In the genomic region with DNA sequence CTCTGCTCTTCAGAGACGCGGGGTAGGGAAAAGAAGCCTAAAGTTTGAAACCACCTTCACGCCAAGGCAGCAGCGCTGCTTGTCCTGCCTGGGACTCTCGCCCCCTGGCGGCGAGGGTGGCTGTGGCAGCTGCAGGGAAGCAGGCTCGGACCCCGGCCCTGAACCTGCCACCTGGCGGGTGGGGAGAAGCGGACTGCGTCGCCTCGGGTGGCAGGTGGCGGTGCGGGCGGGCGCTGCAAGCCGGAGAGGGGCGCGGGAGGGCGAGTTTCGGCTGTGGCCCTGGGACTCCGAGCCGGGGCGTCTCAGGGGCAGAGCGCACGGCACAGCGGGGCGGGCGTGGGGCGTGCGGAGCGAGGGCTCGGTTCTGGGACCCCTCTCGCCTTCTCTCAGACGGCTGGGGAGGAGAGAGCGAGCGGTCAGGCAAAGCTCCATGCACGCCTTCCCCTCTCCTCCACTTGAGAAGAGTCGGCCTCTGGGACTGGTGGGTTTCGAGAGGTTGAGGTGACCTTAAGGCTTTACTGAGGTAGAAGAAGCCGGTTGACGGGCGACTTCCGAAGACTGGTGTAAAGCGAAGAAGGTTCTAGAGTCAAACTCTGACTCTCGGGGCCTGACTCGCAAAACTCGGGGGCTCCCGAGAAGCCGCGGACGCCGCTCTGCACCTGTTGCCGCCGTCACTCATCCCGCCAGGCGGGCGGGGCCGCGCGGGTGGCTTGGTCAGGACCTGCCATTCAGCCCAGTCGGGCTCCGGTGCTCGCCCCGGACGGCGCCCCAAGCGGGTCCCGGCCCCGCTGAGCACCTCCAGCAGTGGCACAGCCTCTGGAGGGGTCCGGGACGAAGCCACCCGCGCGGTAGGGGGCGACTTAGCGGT, we compare ENCODE assay signal across 8 cellular contexts. TPM values are rescaled to one million over a fixed set of nuclear protein-coding genes. Genes with fewer than 3 reads are reported as not detected.
A peak's percentile ranks its signal among the peaks of the same experiment; 100 is the strongest.
DNase-seq lines count a peak whose midpoint lies in the region; ATAC-seq, FAIRE-seq and TF ChIP-seq lines count a peak whose summit lies in the region.

No MANE protein-coding gene starts in this region.

- H3K4me1 ChIP-seq in pancreas, result no peaks in the 10 kb centered on the region
- no peaks in the 10 kb centered on the region for H3K4me1 ChIP-seq in PC-9 (replicated peaks; ENCODE audit: insufficient read depth)

- no peaks in the 10 kb centered on the region for H3K79me2 ChIP-seq in PC-9 (ENCODE audit: low read depth)

- H3K4me2 ChIP-seq in PC-9, result no peak overlapping the region

- H3K9me3 ChIP-seq in pancreas (no peaks in the 10 kb centered on the region), PC-9 (ENCODE audit: insufficient read depth, low read depth) (no peaks in the 10 kb centered on the region)

- no peaks in the 10 kb centered on the region for H3K9me2 ChIP-seq in PC-9 (ENCODE audit: insufficient read depth)

- intact Hi-C loops in pancreas (cut with DNase I) (no loop called here), PC-9 (cut with micrococcal nuclease; ENCODE audit: unreplicated experiment) (no loop called here)

- BruUV-seq in PC-9 (replicated peaks; lab: Mats Ljungman, UMichigan), result no TSS peak

- peak; percentile 43 for ATAC-seq in GM18861 (IDR thresholded peaks at IDR 0.05; ENCODE audit: unreplicated experiment)
- ATAC-seq in HG03342 (IDR thresholded peaks at IDR 0.05; ENCODE audit: unreplicated experiment), result peak; percentile 64
- peak; percentile 81 to 96 (median 90) for ATAC-seq in pancreas

- WGBS in pancreas, 2 donors, result 4 to 6% methylated on average over 75 to 79 of the region's 79 CpGs

- CTCF ChIA-PET in PC-9 (lab: Charles Lee), result no interaction called here

- POLR2A ChIA-PET in PC-9 (lab: Charles Lee; ENCODE audit: unreplicated experiment), result no interaction called here

- FAIRE-seq in pancreas (lab: Jason Lieb, UNC), result no peak

- H3K27ac ChIP-seq in pancreas (no peak overlapping the region), PC-9 (no peak overlapping the region)

- peak; percentile 33 for TF ChIP-seq CTCF in fibroblast of pulmonary artery (IDR thresholded peaks at IDR 0.05; ENCODE audit: low read length, missing control alignments)
- TF ChIP-seq CTCF in pancreas (IDR thresholded peaks at IDR 0.05), result peak in 2 of 4 donors; percentile 33 to 54
- TF ChIP-seq CTCF in PC-9 (conservative IDR thresholded peaks at IDR 0.05), result no peak

- H3F3A ChIP-seq in PC-9 (ENCODE audit: insufficient read depth, low read depth), result no peaks in the 10 kb centered on the region

- DNase-seq in activated CD8-positive, alpha-beta memory T cell treated with anti-CD3 and anti-CD28 coated beads, Interleukin-2, amount 50 U/mL, for 4 hours, result peak; percentile 60
- no peak for DNase-seq in fibroblast of pulmonary artery (ENCODE audit: low read depth)
- DNase-seq in pancreas, result peak; percentile 27 to 85 (median 48)
- DNase-seq in NCI-H146 (lab: John Stamatoyannopoulos, UW), result no peak
- no peak for DNase-seq in PC-9
- no peak for DNase-seq in ureter (ENCODE audit: low spot score)

- H3K36me3 ChIP-seq in pancreas, result no peaks in the 10 kb centered on the region
- H3K36me3 ChIP-seq in PC-9 (ENCODE audit: low read depth), result no peaks in the 10 kb centered on the region

- H2AFZ ChIP-seq in PC-9, result no peak overlapping the region

- H3K27me3 ChIP-seq in pancreas (peaks cover 0 to 13% (median 0%) of the 10 kb centered on the region in 4 donors), PC-9 (ENCODE audit: insufficient read depth, low read depth) (no peaks in the 10 kb centered on the region)

- H3K4me3 ChIP-seq in fibroblast of pulmonary artery (replicated peaks; ENCODE audit: low read depth, low read length) (no peak overlapping the region), pancreas (peak overlapping the region; percentile 27 to 51 (median 36)), PC-9 (no peak overlapping the region)

- no peaks in the 10 kb centered on the region for H4K20me1 ChIP-seq in PC-9 (ENCODE audit: insufficient read depth)

RNA-seq across cellular contexts. Expression of a gene that starts 1.1 kb away (rescaled TPM):
- not detected for total RNA-seq in pancreas
- not detected for polyA plus RNA-seq in pancreas
- total RNA-seq in PC-9 (2021), result not detected in 2 replicates
- not detected for total RNA-seq in ureter

RNA-seq across cellular contexts. Expression of a gene that starts 18.1 kb away (rescaled TPM):
- total RNA-seq in pancreas (1 to 10 TPM in 1 of 6 donors, under 1 TPM in 5; 0.41 to 1.5 (median 0.76) TPM), PC-9 (2021) (not detected in 2 replicates), ureter (2.9 TPM)
- under 1 TPM; 0.38 to 0.85 TPM for polyA plus RNA-seq in pancreas

Comparison
In these comparisons a context has a peak if more than half of its experiments do, and no peak if none do; other contexts are left out.
1. DNase-seq: peak in activated CD8-positive, alpha-beta memory T cell treated with anti-CD3 and anti-CD28 coated beads, Interleukin-2, amount 50 U/mL, for 4 hours (single experiment) and pancreas (6 of 6); none in fibroblast of pulmonary artery (single experiment), NCI-H146 (single experiment), PC-9 (0 of 2) and ureter (single experiment).
2. H3K4me3 ChIP-seq: peak in pancreas (4 of 4); none in fibroblast of pulmonary artery (single experiment) and PC-9 (single experiment).
3. Peak in every context shown above with its lines, with median percentiles within 50 percentile points of each other: ATAC-seq.